11 cellular contexts compared by ENCODE assay signal in genomic region chr6:158409451-158409850, GRCh38.
DNase-seq lines count a peak whose midpoint lies in the region; ATAC-seq, FAIRE-seq and TF ChIP-seq lines count a peak whose summit lies in the region.
"Had no signal": no experiment of that assay in that cellular context is flagged by ENCODE, and none has a peak within 500 bp of the region (broad histone marks: within the 10 kb centered on the region; RNA-seq: fewer than 3 reads in every experiment).

No MANE protein-coding gene starts in this region.

- TF ChIP-seq POLR2A in right lobe of liver (IDR thresholded peaks at IDR 0.05) (no peak), HepG2 (IDR thresholded peaks at IDR 0.05; ENCODE audit: insufficient read depth in 1 of 2, low read depth in 2 of 2, low read length in 2 of 2) (no peak)

- POLR2A ChIA-PET in HepG2 (lab: Yijun Ruan, JAX): no interaction called here

- H3K79me2 ChIP-seq in HepG2 (ENCODE audit: insufficient read depth, low read length): peaks cover 9% of the 10 kb centered on the region

- no peak for FAIRE-seq in HepG2 (lab: Jason Lieb, UNC)

- CTCF ChIA-PET in HepG2 (lab: Yijun Ruan, JAX; ENCODE audit: low intra/inter-chr PET ratio, low total read pairs): no interaction called here

- H2AFZ ChIP-seq in HepG2 (ENCODE audit: low read length): no peak overlapping the region

- H3K4me2 ChIP-seq in HepG2 (ENCODE audit: low read depth, low read length): no peak overlapping the region

- 66% methylated on average over 3 of the region's 3 CpGs for WGBS in right lobe of liver (ENCODE audit: insufficient coverage, low coverage, low lambda C conversion rate, missing lambda C conversion rate)
- 95% methylated on average over 3 of the region's 3 CpGs for WGBS in HepG2 (ENCODE audit: low lambda C conversion rate)
- 39% methylated on average over 3 of the region's 3 CpGs for WGBS in right cardiac atrium

- H3K36me3 ChIP-seq in right lobe of liver: no peaks in the 10 kb centered on the region
- H3K36me3 ChIP-seq in HepG2 (replicated peaks in 1 of 2; ENCODE audit: control insufficient read depth in 1 of 2, insufficient read depth in 2 of 2, low read length in 2 of 2): peaks cover 13 to 21% of the 10 kb centered on the region in 2 experiments
- H3K36me3 ChIP-seq: colonic mucosa had no signal

- intact Hi-C loops in right lobe of liver (cut with DNase I): no loop called here
- intact Hi-C loops in HepG2 (cut with micrococcal nuclease; ENCODE audit: unreplicated experiment): no loop called here
- intact Hi-C loops in right cardiac atrium (cut with DNase I): no loop called here

- H4K20me1 ChIP-seq in HepG2 (ENCODE audit: insufficient read depth, low read length): no peaks in the 10 kb centered on the region; the same call in 1 of the 2 replicates

- no peak overlapping the region for H3K9ac ChIP-seq in HepG2 (ENCODE audit: insufficient read depth, low read depth, low read length)

- ATAC-seq in right lobe of liver (peak in 3 of 4 donors; percentile 39 to 51 (median 46)), HepG2 (no peak), right cardiac atrium (peak; percentile 82 to 83), HG03159 (IDR thresholded peaks at IDR 0.05; ENCODE audit: unreplicated experiment) (no peak), HG02970 (IDR thresholded peaks at IDR 0.05; ENCODE audit: low FRiP score, unreplicated experiment) (no peak)

- H3K4me3 ChIP-seq in right lobe of liver (no peak overlapping the region), HepG2 (replicated peaks in 1 of 3; ENCODE audit: insufficient read depth in 1 of 3, low read depth in 2 of 3, low read length in 3 of 3) (no peak overlapping the region), right cardiac atrium (ENCODE audit: low read length) (no peak overlapping the region)
- H3K4me3 ChIP-seq: colonic mucosa had no signal

- no peaks in the 10 kb centered on the region for H3K4me1 ChIP-seq in right lobe of liver
- peaks cover 12% of the 10 kb centered on the region for H3K4me1 ChIP-seq in HepG2 (ENCODE audit: insufficient read depth, low read length)
- peaks cover 5% of the 10 kb centered on the region for H3K4me1 ChIP-seq in right cardiac atrium (ENCODE audit: control insufficient read depth, insufficient read depth, low read length)
- H3K4me1 ChIP-seq: colonic mucosa had no signal

- TF ChIP-seq CTCF in right lobe of liver (IDR thresholded peaks at IDR 0.05) (no peak), HepG2 (CRISPR knock-in tag; IDR thresholded peaks at IDR 0.05) (no peak)

- DNase-seq in right lobe of liver (no peak), HepG2 (ENCODE audit: low spot score) (no peak), right cardiac atrium (peak in 2 of 3 donors; percentile 22 to 73), COR-L47 (lab: John Stamatoyannopoulos, UW) (no peak)
- no peak for DNase-seq in effector CD4-positive, alpha-beta T cell
- DNase-seq: colonic mucosa, NCI-H1694, T-helper 1 cell had no signal

- no TSS peak for BruUV-seq in HepG2 (replicated peaks; lab: Mats Ljungman, UMichigan)

- H3K27me3 ChIP-seq in right lobe of liver (no peaks in the 10 kb centered on the region), HepG2 (ENCODE audit: control insufficient read depth in 1 of 2, insufficient read depth in 2 of 2, low read length in 2 of 2) (no peaks in the 10 kb centered on the region), right cardiac atrium (ENCODE audit: control insufficient read depth, insufficient read depth) (no peaks in the 10 kb centered on the region)
- H3K27me3 ChIP-seq: colonic mucosa had no signal

- H3K9me3 ChIP-seq in right lobe of liver: no peaks in the 10 kb centered on the region
- no peaks in the 10 kb centered on the region for H3K9me3 ChIP-seq in HepG2 (ENCODE audit: low read length)
- H3K9me3 ChIP-seq in right cardiac atrium (ENCODE audit: control insufficient read depth, low read length): no peaks in the 10 kb centered on the region
- H3K9me3 ChIP-seq: colonic mucosa had no signal

- in situ Hi-C loops in HepG2 (cut with HindIII; ENCODE audit: extremely low pct_ligation_motif_present, low pct_unique_long_range_greater_than_20kb): no loop called here

- no peak for TF ChIP-seq RAD21 in HepG2 (CRISPR knock-in tag; IDR thresholded peaks at IDR 0.05)

- TF ChIP-seq EP300 in HepG2 (IDR thresholded peaks at IDR 0.05; ENCODE audit: low read depth in 2 of 2, low read length in 2 of 2) (no peak), HepG2 (CRISPR knock-in tag; IDR thresholded peaks at IDR 0.05; ENCODE audit: borderline replicate concordance) (no peak)

- no peak overlapping the region for H3K27ac ChIP-seq in right lobe of liver
- no peak overlapping the region for H3K27ac ChIP-seq in HepG2 (ENCODE audit: extremely low read length, insufficient read depth, low read length)
- H3K27ac ChIP-seq in angular gyrus (ENCODE audit: low read depth, low read length): peak overlapping the region; percentile 80
- no peak overlapping the region for H3K27ac ChIP-seq in right cardiac atrium (ENCODE audit: low read length)
- H3K27ac ChIP-seq: colonic mucosa had no signal

TF ChIP-seq in HepG2, 621 proteins besides CTCF, POLR2A, EP300 and RAD21:
- TF ChIP-seq PTBP1 (IDR thresholded peaks at IDR 0.05; ENCODE audit: low read depth, low read length, poor library complexity, severe bottlenecking) (no peak), ZBTB25 (CRISPR knock-in tag; IDR thresholded peaks at IDR 0.05) (no peak), ETV6 (CRISPR knock-in tag; conservative IDR thresholded peaks at IDR 0.05) (no peak), NFE2L1 (CRISPR knock-in tag; IDR thresholded peaks at IDR 0.05; ENCODE audit: borderline replicate concordance) (no peak), ZNF34 (CRISPR knock-in tag; IDR thresholded peaks at IDR 0.05; ENCODE audit: borderline replicate concordance) (no peak), FOXC1 (CRISPR knock-in tag; IDR thresholded peaks at IDR 0.05; ENCODE audit: borderline replicate concordance) (no peak), LBX2 (CRISPR knock-in tag; IDR thresholded peaks at IDR 0.05; ENCODE audit: borderline replicate concordance) (no peak), ATF4 (CRISPR knock-in tag; IDR thresholded peaks at IDR 0.05) (no peak), ZIK1 (CRISPR knock-in tag; IDR thresholded peaks at IDR 0.05; ENCODE audit: borderline replicate concordance, low read depth) (no peak), FOXO1 (CRISPR knock-in tag; IDR thresholded peaks at IDR 0.05) (no peak), ZNF512B (CRISPR knock-in tag; IDR thresholded peaks at IDR 0.05; ENCODE audit: borderline replicate concordance) (no peak), ZNF383 (CRISPR knock-in tag; IDR thresholded peaks at IDR 0.05; ENCODE audit: borderline replicate concordance) (no peak), ZFP36 (IDR thresholded peaks at IDR 0.05; ENCODE audit: borderline replicate concordance, low read depth, low read length, partially characterized antibody) (no peak), ZNF713 (CRISPR knock-in tag; IDR thresholded peaks at IDR 0.05) (no peak), POLR2G (IDR thresholded peaks at IDR 0.05; ENCODE audit: low read depth, low read length) (no peak)

Comparison
In these comparisons a context has a peak if more than half of its experiments do, and no peak if none do; other contexts are left out.
1. ATAC-seq: peak in right lobe of liver (3 of 4) and right cardiac atrium (2 of 2); none in HepG2 (single experiment), HG03159 (single experiment) and HG02970 (single experiment).
2. DNase-seq: peak in right cardiac atrium (2 of 3); none in right lobe of liver (0 of 3), HepG2 (single experiment), COR-L47 (single experiment) and effector CD4-positive, alpha-beta T cell (single experiment).